Comparison of ENCODE assay signal across 32 cellular contexts in the genomic region with DNA sequence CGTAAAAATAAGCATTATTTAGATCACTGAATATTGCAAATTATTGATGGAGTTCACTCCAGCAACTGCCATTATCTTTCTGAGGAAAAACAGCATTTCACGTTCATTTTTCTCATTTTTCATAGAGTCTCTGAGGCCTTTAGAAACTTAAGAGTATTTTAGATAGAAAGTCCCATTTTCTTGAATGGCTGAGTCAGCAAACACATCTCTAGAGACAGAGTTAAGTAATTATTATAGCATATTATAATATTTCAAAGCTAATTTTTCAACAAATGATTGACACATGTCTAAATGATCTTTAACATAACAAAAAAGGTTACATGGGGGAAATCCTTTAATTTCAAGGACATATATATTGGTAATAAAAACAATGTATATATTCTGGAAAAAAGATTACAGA. TPM values are rescaled to one million over a fixed set of nuclear protein-coding genes. Genes with fewer than 3 reads are reported as not detected.
"Had no signal": no experiment of that assay in that cellular context is flagged by ENCODE, and none has a peak within 500 bp of the region (broad histone marks: within the 10 kb centered on the region; RNA-seq: fewer than 3 reads in every experiment).

No MANE protein-coding gene starts in this region.

- H3K27me3 ChIP-seq: neural progenitor cell, ovary, spleen, suprapubic skin, testis, tibial nerve, upper lobe of left lung, vagina had no signal

- H2AFZ ChIP-seq: neural progenitor cell, parathyroid adenoma had no signal

- H3K79me2 ChIP-seq: parathyroid adenoma had no signal

- H3K4me3 ChIP-seq: neural progenitor cell, ovary, psoas muscle, skin epidermis, smooth muscle cell, spleen, suprapubic skin, testis, tibial nerve, upper lobe of left lung, vagina had no signal

- H3K4me1 ChIP-seq: neural progenitor cell, parathyroid adenoma, psoas muscle, spleen, suprapubic skin, testis, tibial nerve, upper lobe of left lung, vagina had no signal

- DNase-seq: natural killer cell; occipital lobe; ovary; posterior cingulate gyrus; psoas muscle; right cardiac atrium; spleen; stimulated activated CD4-positive, alpha-beta T cell treated with anti-CD3 and anti-CD28 coated beads, Interleukin-12 subunit alpha, Interleukin-12 subunit beta, amount 100 ng/mL, for 4 hours; stimulated activated CD4-positive, alpha-beta T cell treated with anti-CD3 and anti-CD28 coated beads, Interleukin-1b, Interleukin-23, amount 100 ng/mL, for 48 hours; stimulated activated CD4-positive, alpha-beta T cell treated with anti-CD3 and anti-CD28 coated beads, Interleukin-4, amount 100 ng/mL, for 1 hour; stimulated activated CD4-positive, alpha-beta T cell treated with anti-CD3 and anti-CD28 coated beads, Interleukin-4, amount 100 ng/mL, for 4 hours; stimulated activated CD8-positive, alpha-beta memory T cell treated with anti-CD3 and anti-CD28 coated beads, Interleukin-4, amount 100 ng/mL, for 48 hours; stimulated activated naive CD4-positive, alpha-beta T cell; stimulated activated naive CD8-positive, alpha-beta T cell treated with anti-CD3 and anti-CD28 coated beads, Interleukin-15, amount 100 ng/mL, for 72 hours; stimulated activated naive CD8-positive, alpha-beta T cell treated with anti-CD3 and anti-CD28 coated beads, Interleukin-15, Interleukin-2, amounts not matched to agents 100 U/mL and 50 U/mL, for 24 hours; substantia nigra; testis; trophoblast cell; upper lobe of left lung had no signal

- H3K4me2 ChIP-seq: neural progenitor cell, smooth muscle cell had no signal

- ATAC-seq: natural killer cell; psoas muscle; right cardiac atrium; sciatic nerve; stimulated activated memory B cell treated with anti-CD40 and anti-IgM and Interleukin-4, amounts not matched to agents 10 μg/mL and 1 μg/mL and 100 μg/mL, for 72 hours; stimulated activated naive CD8-positive, alpha-beta T cell treated with anti-CD3 and anti-CD28 coated beads, Interleukin-15, amount 100 ng/mL, for 72 hours; stimulated activated naive CD8-positive, alpha-beta T cell treated with anti-CD3 and anti-CD28 coated beads, Interleukin-15, Interleukin-2, amounts not matched to agents 100 U/mL and 50 U/mL, for 24 hours had no signal

- H3K9me3 ChIP-seq: ovary, psoas muscle, spleen, suprapubic skin, testis, tibial nerve, upper lobe of left lung, vagina had no signal

- H3K9ac ChIP-seq: neural progenitor cell, parathyroid adenoma had no signal

- FAIRE-seq: urothelium cell line had no signal

- H3K27ac ChIP-seq: neural progenitor cell, ovary, parathyroid adenoma, psoas muscle, skin epidermis, spleen, suprapubic skin, testis, tibial nerve, upper lobe of left lung, vagina had no signal

- H3K36me3 ChIP-seq: neural progenitor cell, ovary, suprapubic skin, tibial nerve, upper lobe of left lung, vagina had no signal

RNA-seq across cellular contexts. Expression of a gene that starts 31.8 kb away (rescaled TPM):
- total RNA-seq: progenitor cell of endocrine pancreas, renal cortical epithelial cell, smooth muscle cell had no signal
- polyA plus RNA-seq: neural cell, smooth muscle cell had no signal
